8 cellular contexts compared by ENCODE assay signal in the genomic region with DNA sequence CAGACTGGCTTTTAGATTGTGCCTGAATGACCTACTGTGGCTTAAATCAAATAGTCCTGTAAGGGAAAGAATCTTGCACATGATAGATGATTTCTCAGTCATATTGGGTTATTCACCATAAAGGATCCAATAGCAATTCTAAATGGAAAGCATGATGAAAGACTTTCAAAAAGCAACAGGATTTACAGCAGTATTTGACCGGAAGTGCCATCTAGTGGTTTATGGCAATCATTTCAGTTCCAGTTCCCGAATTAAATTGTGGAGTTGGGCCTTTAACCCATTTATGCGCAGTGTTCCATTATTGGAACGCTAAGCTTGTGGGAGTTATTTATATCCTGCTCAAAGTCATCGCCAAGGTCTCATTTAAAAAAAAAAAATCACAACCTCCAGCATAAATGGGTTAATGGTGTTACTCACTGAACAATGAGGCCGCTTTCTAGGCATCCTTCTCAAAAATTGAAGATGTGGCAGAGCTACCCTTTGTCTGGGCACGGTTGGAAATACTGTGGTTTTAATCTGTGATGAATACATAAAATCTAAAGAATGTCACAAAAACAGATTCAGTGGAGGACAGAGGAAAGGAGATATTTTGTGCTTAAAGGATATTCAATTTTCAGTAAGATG.
DNase-seq lines count a peak whose midpoint lies in the region; ATAC-seq, FAIRE-seq and TF ChIP-seq lines count a peak whose summit lies in the region.

No MANE protein-coding gene starts in this region.

- no peaks in the 10 kb centered on the region for H3K79me2 ChIP-seq in HepG2 (ENCODE audit: insufficient read depth, low read length)

- no peaks in the 10 kb centered on the region for H4K20me1 ChIP-seq in HepG2 (ENCODE audit: insufficient read depth, low read length)

- H3K4me1 ChIP-seq in A673 (ENCODE audit: insufficient read depth, low read length, poor library complexity, severe bottlenecking) (no peaks in the 10 kb centered on the region), HepG2 (ENCODE audit: insufficient read depth, low read length) (peaks cover 19% of the 10 kb centered on the region)

- POLR2A ChIA-PET in A673 (lab: Charles Lee; ENCODE audit: low non-redundant PET): no interaction called here
- POLR2A ChIA-PET in HepG2 (lab: Yijun Ruan, JAX): no interaction called here

- intact Hi-C loops in A673 (cut with micrococcal nuclease; ENCODE audit: unreplicated experiment) (no loop called here), HepG2 (cut with micrococcal nuclease; ENCODE audit: unreplicated experiment) (loop anchor here (1.0 to 5.0 kb wide), 4 partner anchors 88 to 303 kb away; a partner anchor contains a TSS)

- WGBS in HepG2 (ENCODE audit: low lambda C conversion rate): 68% methylated on average over 7 of the region's 7 CpGs

- H3K9me3 ChIP-seq in A673 (ENCODE audit: low read depth, low read length, poor library complexity, severe bottlenecking) (no peaks in the 10 kb centered on the region), HepG2 (ENCODE audit: low read length) (no peaks in the 10 kb centered on the region)

- FAIRE-seq in GM12891 (lab: Jason Lieb, UNC) (no peak), HepG2 (lab: Jason Lieb, UNC) (peak; percentile 50)

- BruUV-seq in A673 (replicated peaks; lab: Mats Ljungman, UMichigan): no TSS peak
- BruUV-seq in HepG2 (replicated peaks; lab: Mats Ljungman, UMichigan): no TSS peak

- peak; percentile 63 for TF ChIP-seq RAD21 in HepG2 (CRISPR knock-in tag; IDR thresholded peaks at IDR 0.05)

- H3K27ac ChIP-seq in A673 (ENCODE audit: low read depth, low read length, poor library complexity, severe bottlenecking) (no peak overlapping the region), HepG2 (ENCODE audit: extremely low read length, insufficient read depth, low read length) (no peak overlapping the region)

- TF ChIP-seq CTCF in A673 (conservative IDR thresholded peaks at IDR 0.05; ENCODE audit: low read depth, low read length): peak; percentile 63
- peak; percentile 75 for TF ChIP-seq CTCF in HepG2 (CRISPR knock-in tag; IDR thresholded peaks at IDR 0.05)

- no peaks in the 10 kb centered on the region for H3K27me3 ChIP-seq in A673 (replicated peaks; ENCODE audit: insufficient read depth, low read depth, low read length, poor library complexity)
- no peaks in the 10 kb centered on the region for H3K27me3 ChIP-seq in HepG2 (ENCODE audit: control insufficient read depth in 1 of 2, insufficient read depth in 2 of 2, low read length in 2 of 2)

- no peak for TF ChIP-seq POLR2A in GM12891 (IDR thresholded peaks at IDR 0.05; ENCODE audit: low read depth, low read length)
- TF ChIP-seq POLR2A in HepG2 (IDR thresholded peaks at IDR 0.05; ENCODE audit: insufficient read depth in 1 of 2, low read depth in 2 of 2, low read length in 2 of 2): no peak

- no peaks in the 10 kb centered on the region for H3K36me3 ChIP-seq in A673 (ENCODE audit: insufficient read depth, low read length, poor library complexity, severe bottlenecking)
- H3K36me3 ChIP-seq in HepG2 (replicated peaks in 1 of 2; ENCODE audit: control insufficient read depth in 1 of 2, insufficient read depth in 2 of 2, low read length in 2 of 2): 0 out of 5 replicates have a peak, but pooled peaks cover 0 to 3% of the 10 kb centered on the region in 2 experiments

- DNase-seq in A673 (ENCODE audit: low spot score): peak; percentile 64
- DNase-seq in GM12891 (ENCODE audit: insufficient read length, low spot score): no peak
- DNase-seq in NCI-H524 treated with DMSO at 0.1 percent for 48 hours (lab: John Stamatoyannopoulos, UW): peak; percentile 4
- DNase-seq in cerebellar cortex (ENCODE audit: low spot score): peak; percentile 26
- DNase-seq in HepG2 (ENCODE audit: low spot score): peak; percentile 44
- DNase-seq in activated effector memory CD4-positive, alpha-beta T cell treated with Interleukin-2 at 50 U/mL for 16 hours: no peak
- no peak for DNase-seq in stimulated activated naive CD8-positive, alpha-beta T cell treated with anti-CD3 and anti-CD28 coated beads, Interleukin-15, Interleukin-2, amounts not matched to agents 100 U/mL and 50 U/mL, for 24 hours
- DNase-seq in activated gamma-delta T cell (lab: John Stamatoyannopoulos, UW): no peak

- H3K4me3 ChIP-seq in A673 (ENCODE audit: low read depth, low read length, poor library complexity, severe bottlenecking) (no peak overlapping the region), HepG2 (replicated peaks in 1 of 3; ENCODE audit: insufficient read depth in 1 of 3, low read depth in 2 of 3, low read length in 3 of 3) (no peak overlapping the region)

- H3K4me2 ChIP-seq in HepG2 (ENCODE audit: low read depth, low read length): no peak overlapping the region

- TF ChIP-seq EP300 in HepG2 (IDR thresholded peaks at IDR 0.05; ENCODE audit: low read depth in 2 of 2, low read length in 2 of 2) (no peak), HepG2 (CRISPR knock-in tag; IDR thresholded peaks at IDR 0.05; ENCODE audit: borderline replicate concordance) (no peak)

- in situ Hi-C loops in HepG2 (cut with HindIII; ENCODE audit: extremely low pct_ligation_motif_present, low pct_unique_long_range_greater_than_20kb): no loop called here

- H3K9ac ChIP-seq in HepG2 (ENCODE audit: insufficient read depth, low read depth, low read length): no peak overlapping the region

- no peak for ATAC-seq in HepG2
- no peak for ATAC-seq in stimulated activated naive CD8-positive, alpha-beta T cell treated with anti-CD3 and anti-CD28 coated beads, Interleukin-15, Interleukin-2, amounts not matched to agents 100 U/mL and 50 U/mL, for 24 hours

- H2AFZ ChIP-seq in HepG2 (ENCODE audit: low read length): no peak overlapping the region

- CTCF ChIA-PET in A673 (lab: Charles Lee) (interaction anchor here (0.7 to 1.2 kb wide), 2 partner anchors 111 to 201 kb away, joined by 3 read pairs; a partner anchor contains a TSS), HepG2 (lab: Yijun Ruan, JAX; ENCODE audit: low intra/inter-chr PET ratio, low total read pairs) (interaction anchor here (1.6 to 1.9 kb wide), 2 partner anchors 200 to 211 kb away, joined by 9 to 11 read pairs; no protein-coding TSS in a partner anchor)

TF ChIP-seq in GM12891, 5 proteins besides CTCF, POLR2A, EP300 and RAD21:
- TF ChIP-seq PAX5 (IDR thresholded peaks at IDR 0.05; ENCODE audit: insufficient read depth, low read length, severe bottlenecking): no peak
- TF ChIP-seq POU2F2 (IDR thresholded peaks at IDR 0.05; ENCODE audit: low read depth, low read length): no peak
- TF ChIP-seq SPI1 (IDR thresholded peaks at IDR 0.05; ENCODE audit: low read depth, low read length): 0 out of 2 replicates have a peak, but pooled peaks have one; percentile 2
- no peak for TF ChIP-seq TAF1 (IDR thresholded peaks at IDR 0.05; ENCODE audit: low read depth, low read length)
- TF ChIP-seq POLR2AphosphoS5 (IDR thresholded peaks at IDR 0.05; ENCODE audit: low read depth, low read length): no peak
TF ChIP-seq in GM12891: peak in this region for 1.

TF ChIP-seq in HepG2, 621 proteins besides CTCF, POLR2A, EP300 and RAD21 (continues in another document):
- TF ChIP-seq MIXL1 (CRISPR knock-in tag; IDR thresholded peaks at IDR 0.05) (0 out of 2 replicates have a peak, but pooled peaks have one; percentile 41), PCBP2 (optimal IDR thresholded peaks at IDR 0.05; ENCODE audit: low read depth, low read length, poor library complexity, severe bottlenecking) (no peak), SALL2 (CRISPR knock-in tag; IDR thresholded peaks at IDR 0.05) (no peak), ZNF850 (CRISPR knock-in tag; conservative IDR thresholded peaks at IDR 0.05) (no peak), AGO2 (optimal IDR thresholded peaks at IDR 0.05; ENCODE audit: low read depth, low read length) (no peak), ZNF790 (CRISPR knock-in tag; IDR thresholded peaks at IDR 0.05; ENCODE audit: borderline replicate concordance) (no peak), SMC3 (IDR thresholded peaks at IDR 0.05; ENCODE audit: low read length) (peak; percentile 72; the same call in 1 of the 2 replicates), SP4 (CRISPR knock-in tag; IDR thresholded peaks at IDR 0.05) (no peak), MYC (CRISPR knock-in tag; IDR thresholded peaks at IDR 0.05; ENCODE audit: borderline replicate concordance) (no peak), KLF6 (CRISPR knock-in tag; IDR thresholded peaks at IDR 0.05) (no peak), JARID2 (CRISPR knock-in tag; IDR thresholded peaks at IDR 0.05; ENCODE audit: insufficient replicate concordance) (no peak), IRX3 (CRISPR knock-in tag; IDR thresholded peaks at IDR 0.05; ENCODE audit: borderline replicate concordance, low read depth) (no peak), ZNF652 (CRISPR knock-in tag; IDR thresholded peaks at IDR 0.05; ENCODE audit: borderline replicate concordance, low read depth) (peak; percentile 58), STAG1 (CRISPR knock-in tag; IDR thresholded peaks at IDR 0.05) (peak; percentile 82), GATAD2A (CRISPR knock-in tag; IDR thresholded peaks at IDR 0.05) (0 out of 2 replicates have a peak, but pooled peaks have one; percentile 15), RBAK (CRISPR knock-in tag; IDR thresholded peaks at IDR 0.05) (no peak), ZNF24 (IDR thresholded peaks at IDR 0.05) (no peak), MEIS1 (CRISPR knock-in tag; IDR thresholded peaks at IDR 0.05; ENCODE audit: borderline replicate concordance) (no peak), PPARG (CRISPR knock-in tag; conservative IDR thresholded peaks at IDR 0.05) (0 out of 2 replicates have a peak, but pooled peaks have one; percentile 26)
- TF ChIP-seq, protein P1, sequence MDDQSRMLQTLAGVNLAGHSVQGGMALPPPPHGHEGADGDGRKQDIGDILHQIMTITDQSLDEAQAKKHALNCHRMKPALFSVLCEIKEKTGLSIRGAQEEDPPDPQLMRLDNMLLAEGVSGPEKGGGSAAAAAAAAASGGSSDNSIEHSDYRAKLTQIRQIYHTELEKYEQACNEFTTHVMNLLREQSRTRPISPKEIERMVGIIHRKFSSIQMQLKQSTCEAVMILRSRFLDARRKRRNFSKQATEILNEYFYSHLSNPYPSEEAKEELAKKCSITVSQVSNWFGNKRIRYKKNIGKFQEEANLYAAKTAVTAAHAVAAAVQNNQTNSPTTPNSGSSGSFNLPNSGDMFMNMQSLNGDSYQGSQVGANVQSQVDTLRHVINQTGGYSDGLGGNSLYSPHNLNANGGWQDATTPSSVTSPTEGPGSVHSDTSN (CRISPR knock-in tag; IDR thresholded peaks at IDR 0.05; ENCODE audit: borderline replicate concordance): no peak
- TF ChIP-seq, protein P2, sequence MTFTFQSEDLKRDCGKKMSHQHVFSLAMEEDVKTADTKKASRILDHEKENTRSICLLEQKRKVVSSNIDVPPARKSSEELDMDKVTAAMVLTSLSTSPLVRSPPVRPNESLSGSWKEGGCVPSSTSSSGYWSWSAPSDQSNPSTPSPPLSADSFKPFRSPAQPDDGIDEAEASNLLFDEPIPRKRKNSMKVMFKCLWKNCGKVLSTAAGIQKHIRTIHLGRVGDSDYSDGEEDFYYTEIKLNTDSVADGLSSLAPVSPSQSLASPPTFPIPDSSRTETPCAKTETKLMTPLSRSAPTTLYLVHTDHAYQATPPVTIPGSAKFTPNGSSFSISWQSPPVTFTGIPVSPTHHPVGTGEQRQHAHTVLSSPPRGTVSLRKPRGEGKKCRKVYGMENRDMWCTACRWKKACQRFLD (CRISPR knock-in tag; IDR thresholded peaks at IDR 0.05; ENCODE audit: borderline replicate concordance): no peak

Comparison
In these comparisons a context has a peak if more than half of its experiments do, and no peak if none do; other contexts are left out.
1. DNase-seq: peak in A673 (single experiment), NCI-H524 treated with DMSO at 0.1 percent for 48 hours (single experiment), cerebellar cortex (single experiment) and HepG2 (single experiment); none in GM12891 (single experiment), activated effector memory CD4-positive, alpha-beta T cell treated with Interleukin-2 at 50 U/mL for 16 hours (single experiment), stimulated activated naive CD8-positive, alpha-beta T cell treated with anti-CD3 and anti-CD28 coated beads, Interleukin-15, Interleukin-2, amounts not matched to agents 100 U/mL and 50 U/mL, for 24 hours (single experiment) and activated gamma-delta T cell (single experiment).